Comparison of ENCODE assay signal across 8 cellular contexts in the genomic region with DNA sequence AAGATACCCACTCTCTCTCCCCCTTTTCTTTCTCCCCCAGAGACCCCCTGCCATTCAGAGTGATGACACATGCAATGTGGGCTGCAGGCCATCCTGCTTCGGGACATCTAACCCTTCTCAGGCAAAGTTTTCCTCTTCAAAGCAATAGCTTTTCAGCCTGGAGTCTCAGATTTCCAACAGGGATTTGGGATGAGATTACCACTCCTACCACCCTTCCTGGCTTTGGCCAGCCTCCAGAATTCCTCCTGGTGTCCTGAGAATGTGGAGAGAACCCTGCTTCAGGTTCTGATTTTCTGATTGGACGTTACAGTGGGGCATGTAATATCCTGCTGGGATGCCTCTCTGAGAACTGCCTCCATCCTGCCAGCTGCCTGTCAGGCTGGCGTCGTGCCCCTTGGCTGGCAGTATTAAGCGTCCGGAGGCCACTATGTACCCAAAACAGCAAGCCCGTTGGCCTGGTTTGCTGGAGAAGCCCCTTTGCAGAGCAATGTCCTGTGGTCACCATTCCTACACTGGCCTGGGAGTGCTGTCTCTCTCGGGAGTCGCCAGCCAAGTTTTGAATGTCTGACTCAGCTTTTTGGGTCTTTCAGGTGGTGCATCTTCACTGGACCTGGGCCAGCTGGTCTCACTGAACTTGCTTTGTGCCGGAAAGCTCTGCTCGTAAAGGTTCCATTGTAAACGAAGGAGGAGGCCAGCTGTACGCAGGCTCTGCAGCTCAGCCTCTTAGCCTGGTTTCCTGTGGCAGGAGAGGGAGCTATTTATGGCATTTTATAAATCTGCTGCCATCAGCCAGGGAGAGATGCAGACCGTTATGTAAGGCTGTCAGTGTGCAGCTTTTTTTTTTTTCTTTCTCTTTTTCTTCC.
DNase-seq lines count a peak whose midpoint lies in the region; ATAC-seq and TF ChIP-seq lines count a peak whose summit lies in the region.

No MANE protein-coding gene starts in this region.

- DNase-seq in ELR (ENCODE audit: low read depth) = peak; percentile 67
- peak; percentile 66 for DNase-seq in NCI-H524 treated with DMSO at 0.1 percent for 48 hours (lab: John Stamatoyannopoulos, UW)
- DNase-seq in brain microvascular endothelial cell = peak; percentile 43
- peak; percentile 78 for DNase-seq in inferior parietal cortex (ENCODE audit: extremely low spot score)
- no peak for DNase-seq in stimulated activated CD4-positive, alpha-beta T cell treated with anti-CD3 and anti-CD28 coated beads, Interleukin-4, amount 100 ng/mL, for 4 hours

- ATAC-seq in HG02884 (IDR thresholded peaks at IDR 0.05; ENCODE audit: unreplicated experiment) (peak; percentile 41), HG03342 (IDR thresholded peaks at IDR 0.05; ENCODE audit: unreplicated experiment) (no peak)

- TF ChIP-seq CTCF in brain microvascular endothelial cell (IDR thresholded peaks at IDR 0.05; ENCODE audit: low read depth, low read length, missing control alignments) = peak; percentile 15

- H3K27ac ChIP-seq in brain microvascular endothelial cell (peak overlapping the region; percentile 7), skin epidermis (peak overlapping the region in 20 of 21 experiments; percentile 9 to 83 (median 64))

- H3K4me3 ChIP-seq in brain microvascular endothelial cell (ENCODE audit: low read depth, low read length) (peak overlapping the region; percentile 37), skin epidermis (peak overlapping the region in 2 of 7 experiments; percentile 1 to 7)

- H3K27me3 ChIP-seq in brain microvascular endothelial cell (replicated peaks) = no peaks in the 10 kb centered on the region

- in situ Hi-C loops in brain microvascular endothelial cell (cut with HindIII; ENCODE audit: low pct_ligation_motif_present, low sequenced_read_pairs) = no loop called here

- no peaks in the 10 kb centered on the region for H3K36me3 ChIP-seq in brain microvascular endothelial cell (replicated peaks)

Comparison
In these comparisons a context has a peak if more than half of its experiments do, and no peak if none do; other contexts are left out.
1. DNase-seq: peak in ELR (single experiment), NCI-H524 treated with DMSO at 0.1 percent for 48 hours (single experiment), brain microvascular endothelial cell (single experiment) and inferior parietal cortex (single experiment); none in stimulated activated CD4-positive, alpha-beta T cell treated with anti-CD3 and anti-CD28 coated beads, Interleukin-4, amount 100 ng/mL, for 4 hours (0 of 2).